31 cellular contexts compared by ENCODE assay signal in the genomic region with DNA sequence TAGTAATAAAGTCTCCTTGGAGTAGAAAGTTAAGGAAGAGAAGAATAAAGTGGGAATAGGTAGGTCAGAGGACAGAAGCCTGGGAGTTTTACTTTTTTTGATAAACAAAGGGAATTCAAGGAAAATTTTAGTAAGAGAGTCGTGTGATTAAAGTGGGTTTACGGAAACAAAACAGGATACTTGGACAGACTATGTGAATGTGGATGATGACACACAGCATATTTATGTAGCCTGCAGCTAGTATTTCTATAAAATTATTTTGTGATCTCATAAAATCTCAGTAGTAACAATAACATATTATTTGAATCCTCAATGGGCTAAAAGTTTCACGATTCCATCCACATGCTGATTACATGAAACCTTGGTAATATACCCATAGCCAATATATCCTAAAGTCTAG.
"Had no signal": no experiment of that assay in that cellular context is flagged by ENCODE, and none has a peak within 500 bp of the region (broad histone marks: within the 10 kb centered on the region; RNA-seq: fewer than 3 reads in every experiment).

No MANE protein-coding gene starts in this region.

- H3K4me2 ChIP-seq: smooth muscle cell had no signal

- H3K27ac Mint-ChIP-seq: activated naive CD4-positive, alpha-beta T cell treated with anti-CD3 and anti-CD28 coated beads for 36 hours; activated naive CD8-positive, alpha-beta T cell treated with anti-CD3 and anti-CD28 coated beads for 36 hours; natural killer cell treated with Interleukin-12 subunit alpha and Interleukin-12 subunit beta and Interleukin-15 and Interleukin-18, amount 100 ng/mL, for 72 hours; stimulated activated memory B cell treated with anti-CD40 and anti-IgM and Interleukin-4, amounts not matched to agents 10 μg/mL and 1 μg/mL and 100 μg/mL, for 72 hours; stimulated activated naive CD8-positive, alpha-beta T cell treated with anti-CD3 and anti-CD28 coated beads, Interleukin-15, amount 100 ng/mL, for 72 hours; T-helper 2 cell treated with Interferon-gamma antibody and Interleukin-4, amounts not matched to agents 5 μg/mL and 100 μg/mL, for 36 hours had no signal

- H3K9me3 ChIP-seq: ascending aorta, gastrocnemius medialis, left ventricle myocardium inferior, mucosa of descending colon, right atrium auricular region, tibial artery had no signal

- H3K4me1 Mint-ChIP-seq: activated naive CD8-positive, alpha-beta T cell treated with anti-CD3 and anti-CD28 coated beads for 36 hours; stimulated activated memory B cell treated with anti-CD40 and anti-IgM and Interleukin-4, amounts not matched to agents 10 μg/mL and 1 μg/mL and 100 μg/mL, for 72 hours; stimulated activated naive CD8-positive, alpha-beta T cell treated with anti-CD3 and anti-CD28 coated beads, Interleukin-15, amount 100 ng/mL, for 72 hours had no signal

- H2AFZ ChIP-seq: parathyroid adenoma had no signal

- H3K27me3 Mint-ChIP-seq: natural killer cell treated with Interleukin-12 subunit alpha and Interleukin-12 subunit beta and Interleukin-15 and Interleukin-18, amount 100 ng/mL, for 72 hours; stimulated activated memory B cell treated with anti-CD40 and anti-IgM and Interleukin-4, amounts not matched to agents 10 μg/mL and 1 μg/mL and 100 μg/mL, for 72 hours; stimulated activated naive CD8-positive, alpha-beta T cell treated with anti-CD3 and anti-CD28 coated beads, Interleukin-15, amount 100 ng/mL, for 72 hours had no signal

- H3K36me3 Mint-ChIP-seq: activated naive CD8-positive, alpha-beta T cell treated with anti-CD3 and anti-CD28 coated beads for 36 hours; natural killer cell treated with Interleukin-12 subunit alpha and Interleukin-12 subunit beta and Interleukin-15 and Interleukin-18, amount 100 ng/mL, for 72 hours; stimulated activated memory B cell treated with anti-CD40 and anti-IgM and Interleukin-4, amounts not matched to agents 10 μg/mL and 1 μg/mL and 100 μg/mL, for 72 hours had no signal

- DNase-seq: activated CD4-positive, alpha-beta T cell treated with anti-CD3 and anti-CD28 coated beads for 4 hours; activated CD4-positive, alpha-beta T cell treated with anti-CD3 and anti-CD28 coated beads, Interleukin-2, amount 50 U/mL, for 4 hours; activated effector memory CD4-positive, alpha-beta T cell treated with anti-CD3 and anti-CD28 coated beads, Interleukin-2, amount 50 U/mL, for 16 hours; activated naive CD4-positive, alpha-beta T cell treated with anti-CD3 and anti-CD28 coated beads for 36 hours; activated naive CD8-positive, alpha-beta T cell treated with anti-CD3 and anti-CD28 coated beads for 36 hours; activated T-cell treated with anti-CD3 and anti-CD28 coated beads for 4 hours; brain microvascular endothelial cell; caudate nucleus; dermis blood vessel endothelial cell; effector CD8-positive, alpha-beta T cell; gastrocnemius medialis; glutamatergic neuron; islet precursor cell; left ventricle myocardium inferior; mucosa of descending colon; nucleus accumbens; stimulated activated CD4-positive, alpha-beta T cell treated with anti-CD3 and anti-CD28 coated beads, Interleukin-1b, Interleukin-23, amount 100 ng/mL, for 48 hours; stimulated activated CD4-positive, alpha-beta T cell treated with anti-CD3 and anti-CD28 coated beads, Interleukin-4, amount 100 ng/mL, for 4 hours; stimulated activated CD8-positive, alpha-beta memory T cell treated with anti-CD3 and anti-CD28 coated beads, Interleukin-4, amount 100 ng/mL, for 48 hours; stimulated activated naive CD8-positive, alpha-beta T cell treated with anti-CD3 and anti-CD28 coated beads, Interleukin-15, amount 100 ng/mL, for 72 hours; T-helper 1 cell; tibial artery had no signal

- H3K27ac ChIP-seq: ascending aorta, brain microvascular endothelial cell, gastrocnemius medialis, left ventricle myocardium inferior, parathyroid adenoma, right atrium auricular region, tibial artery, VCaP had no signal

- H3K9me3 Mint-ChIP-seq: activated naive CD4-positive, alpha-beta T cell treated with anti-CD3 and anti-CD28 coated beads for 36 hours; activated naive CD8-positive, alpha-beta T cell treated with anti-CD3 and anti-CD28 coated beads for 36 hours; stimulated activated naive CD8-positive, alpha-beta T cell treated with anti-CD3 and anti-CD28 coated beads, Interleukin-15, amount 100 ng/mL, for 72 hours; T-helper 2 cell treated with Interferon-gamma antibody and Interleukin-4, amounts not matched to agents 5 μg/mL and 100 μg/mL, for 36 hours had no signal

- H3K36me3 ChIP-seq: ascending aorta, brain microvascular endothelial cell, gastrocnemius medialis, left ventricle myocardium inferior, right atrium auricular region, tibial artery had no signal

- H3K27me3 ChIP-seq: ascending aorta, brain microvascular endothelial cell, gastrocnemius medialis, right atrium auricular region, tibial artery had no signal

- H3K4me3 Mint-ChIP-seq: activated naive CD4-positive, alpha-beta T cell treated with anti-CD3 and anti-CD28 coated beads for 36 hours; activated naive CD8-positive, alpha-beta T cell treated with anti-CD3 and anti-CD28 coated beads for 36 hours; natural killer cell treated with Interleukin-12 subunit alpha and Interleukin-12 subunit beta and Interleukin-15 and Interleukin-18, amount 100 ng/mL, for 72 hours; stimulated activated memory B cell treated with anti-CD40 and anti-IgM and Interleukin-4, amounts not matched to agents 10 μg/mL and 1 μg/mL and 100 μg/mL, for 72 hours; stimulated activated naive CD8-positive, alpha-beta T cell treated with anti-CD3 and anti-CD28 coated beads, Interleukin-15, amount 100 ng/mL, for 72 hours; T-helper 2 cell treated with Interferon-gamma antibody and Interleukin-4, amounts not matched to agents 5 μg/mL and 100 μg/mL, for 36 hours had no signal

- H3K4me1 ChIP-seq: ascending aorta, gastrocnemius medialis, left ventricle myocardium inferior, parathyroid adenoma, right atrium auricular region had no signal

- H3K4me3 ChIP-seq: ascending aorta, gastrocnemius medialis, left ventricle myocardium inferior, lung, mucosa of descending colon, right atrium auricular region, smooth muscle cell, tibial artery had no signal

- H3K9ac ChIP-seq: parathyroid adenoma had no signal

- ATAC-seq: gastrocnemius medialis; mucosa of descending colon; natural killer cell treated with Interleukin-12 subunit alpha and Interleukin-12 subunit beta and Interleukin-15 and Interleukin-18, amount 100 ng/mL, for 72 hours; stimulated activated memory B cell treated with anti-CD40 and anti-IgM and Interleukin-4, amounts not matched to agents 10 μg/mL and 1 μg/mL and 100 μg/mL, for 72 hours; stimulated activated naive CD8-positive, alpha-beta T cell treated with anti-CD3 and anti-CD28 coated beads, Interleukin-15, amount 100 ng/mL, for 72 hours had no signal

- H3K79me2 ChIP-seq: parathyroid adenoma had no signal
